Comparison of ENCODE assay signal across 1 cellular context in the genomic region with DNA sequence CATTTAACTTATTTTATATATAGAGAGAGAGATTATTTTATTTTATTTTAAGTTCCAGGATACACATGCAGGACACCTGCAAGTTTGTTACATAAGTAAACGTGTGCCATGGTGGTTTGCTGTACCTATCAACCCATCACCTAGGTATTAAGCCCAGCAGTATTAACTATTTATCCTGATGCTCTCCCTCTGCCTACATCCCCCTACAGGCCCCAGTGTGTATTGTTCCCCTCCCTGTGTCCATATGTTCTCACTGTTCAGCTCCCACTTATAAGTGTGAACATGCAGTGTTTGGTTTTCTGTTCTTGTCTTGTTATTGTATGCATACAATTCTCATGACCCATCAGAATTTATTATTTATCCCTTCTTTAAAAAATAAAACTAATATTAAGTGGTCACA.
TF ChIP-seq lines count a peak whose summit lies in the region.

No MANE protein-coding gene starts in this region.

TF ChIP-seq in GM23338, 12 proteins besides CTCF, POLR2A, EP300 and RAD21 (continued from another document):
- TF ChIP-seq, protein P1, sequence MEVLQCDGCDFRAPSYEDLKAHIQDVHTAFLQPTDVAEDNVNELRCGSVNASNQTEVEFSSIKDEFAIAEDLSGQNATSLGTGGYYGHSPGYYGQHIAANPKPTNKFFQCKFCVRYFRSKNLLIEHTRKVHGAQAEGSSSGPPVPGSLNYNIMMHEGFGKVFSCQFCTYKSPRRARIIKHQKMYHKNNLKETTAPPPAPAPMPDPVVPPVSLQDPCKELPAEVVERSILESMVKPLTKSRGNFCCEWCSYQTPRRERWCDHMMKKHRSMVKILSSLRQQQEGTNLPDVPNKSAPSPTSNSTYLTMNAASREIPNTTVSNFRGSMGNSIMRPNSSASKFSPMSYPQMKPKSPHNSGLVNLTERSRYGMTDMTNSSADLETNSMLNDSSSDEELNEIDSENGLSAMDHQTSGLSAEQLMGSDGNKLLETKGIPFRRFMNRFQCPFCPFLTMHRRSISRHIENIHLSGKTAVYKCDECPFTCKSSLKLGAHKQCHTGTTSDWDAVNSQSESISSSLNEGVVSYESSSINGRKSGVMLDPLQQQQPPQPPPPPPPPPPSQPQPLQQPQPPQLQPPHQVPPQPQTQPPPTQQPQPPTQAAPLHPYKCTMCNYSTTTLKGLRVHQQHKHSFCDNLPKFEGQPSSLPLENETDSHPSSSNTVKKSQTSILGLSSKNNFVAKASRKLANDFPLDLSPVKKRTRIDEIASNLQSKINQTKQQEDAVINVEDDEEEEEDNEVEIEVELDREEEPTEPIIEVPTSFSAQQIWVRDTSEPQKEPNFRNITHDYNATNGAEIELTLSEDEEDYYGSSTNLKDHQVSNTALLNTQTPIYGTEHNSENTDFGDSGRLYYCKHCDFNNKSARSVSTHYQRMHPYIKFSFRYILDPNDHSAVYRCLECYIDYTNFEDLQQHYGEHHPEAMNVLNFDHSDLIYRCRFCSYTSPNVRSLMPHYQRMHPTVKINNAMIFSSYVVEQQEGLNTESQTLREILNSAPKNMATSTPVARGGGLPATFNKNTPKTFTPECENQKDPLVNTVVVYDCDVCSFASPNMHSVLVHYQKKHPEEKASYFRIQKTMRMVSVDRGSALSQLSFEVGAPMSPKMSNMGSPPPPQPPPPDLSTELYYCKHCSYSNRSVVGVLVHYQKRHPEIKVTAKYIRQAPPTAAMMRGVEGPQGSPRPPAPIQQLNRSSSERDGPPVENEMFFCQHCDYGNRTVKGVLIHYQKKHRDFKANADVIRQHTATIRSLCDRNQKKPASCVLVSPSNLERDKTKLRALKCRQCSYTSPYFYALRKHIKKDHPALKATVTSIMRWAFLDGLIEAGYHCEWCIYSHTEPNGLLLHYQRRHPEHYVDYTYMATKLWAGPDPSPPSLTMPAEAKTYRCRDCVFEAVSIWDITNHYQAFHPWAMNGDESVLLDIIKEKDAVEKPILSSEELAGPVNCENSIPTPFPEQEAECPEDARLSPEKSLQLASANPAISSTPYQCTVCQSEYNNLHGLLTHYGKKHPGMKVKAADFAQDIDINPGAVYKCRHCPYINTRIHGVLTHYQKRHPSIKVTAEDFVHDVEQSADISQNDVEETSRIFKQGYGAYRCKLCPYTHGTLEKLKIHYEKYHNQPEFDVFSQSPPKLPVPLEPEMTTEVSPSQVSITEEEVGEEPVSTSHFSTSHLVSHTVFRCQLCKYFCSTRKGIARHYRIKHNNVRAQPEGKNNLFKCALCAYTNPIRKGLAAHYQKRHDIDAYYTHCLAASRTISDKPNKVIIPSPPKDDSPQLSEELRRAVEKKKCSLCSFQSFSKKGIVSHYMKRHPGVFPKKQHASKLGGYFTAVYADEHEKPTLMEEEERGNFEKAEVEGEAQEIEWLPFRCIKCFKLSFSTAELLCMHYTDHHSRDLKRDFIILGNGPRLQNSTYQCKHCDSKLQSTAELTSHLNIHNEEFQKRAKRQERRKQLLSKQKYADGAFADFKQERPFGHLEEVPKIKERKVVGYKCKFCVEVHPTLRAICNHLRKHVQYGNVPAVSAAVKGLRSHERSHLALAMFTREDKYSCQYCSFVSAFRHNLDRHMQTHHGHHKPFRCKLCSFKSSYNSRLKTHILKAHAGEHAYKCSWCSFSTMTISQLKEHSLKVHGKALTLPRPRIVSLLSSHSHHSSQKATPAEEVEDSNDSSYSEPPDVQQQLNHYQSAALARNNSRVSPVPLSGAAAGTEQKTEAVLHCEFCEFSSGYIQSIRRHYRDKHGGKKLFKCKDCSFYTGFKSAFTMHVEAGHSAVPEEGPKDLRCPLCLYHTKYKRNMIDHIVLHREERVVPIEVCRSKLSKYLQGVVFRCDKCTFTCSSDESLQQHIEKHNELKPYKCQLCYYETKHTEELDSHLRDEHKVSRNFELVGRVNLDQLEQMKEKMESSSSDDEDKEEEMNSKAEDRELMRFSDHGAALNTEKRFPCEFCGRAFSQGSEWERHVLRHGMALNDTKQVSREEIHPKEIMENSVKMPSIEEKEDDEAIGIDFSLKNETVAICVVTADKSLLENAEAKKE (CRISPR knock-in tag; IDR thresholded peaks at IDR 0.05): no peak
- TF ChIP-seq EZH2 (IDR thresholded peaks at IDR 0.05; ENCODE audit: low read depth, unreplicated experiment): no peak
